In genomic region chr3:117526485-117527079, GRCh38 we compare ENCODE assay signal across 8 cellular contexts.
DNase-seq lines count a peak whose midpoint lies in the region; ATAC-seq and TF ChIP-seq lines count a peak whose summit lies in the region.

No MANE protein-coding gene starts in this region.

- TF ChIP-seq CTCF in AG04449 (IDR thresholded peaks at IDR 0.05; ENCODE audit: insufficient read depth, low read length, missing control alignments) (peak; percentile 36), GM12875 (IDR thresholded peaks at IDR 0.05; ENCODE audit: borderline replicate concordance, insufficient read depth, low read depth, low read length) (peak; percentile 37; the same call in 1 of the 2 replicates), choroid plexus epithelial cell (conservative IDR thresholded peaks at IDR 0.05; ENCODE audit: low read depth, low read length) (peak; percentile 69)

- POLR2A ChIA-PET in AG04449 (lab: Yijun Ruan, JAX) = no interaction called here

- DNase-seq in AG04449 (ENCODE audit: low read depth, low spot score) = no peak
- DNase-seq in NCI-H1105 (lab: John Stamatoyannopoulos, UW) = peak; percentile 14
- DNase-seq in choroid plexus epithelial cell (ENCODE audit: low read depth) = peak; percentile 69
- peak; percentile 13 for DNase-seq in mucosa of gallbladder (ENCODE audit: low spot score)

- no peak overlapping the region for H3K4me3 ChIP-seq in AG04449 (ENCODE audit: low read depth, low read length)
- no peak overlapping the region for H3K4me3 ChIP-seq in GM12875 (ENCODE audit: low read depth, low read length)
- no peak overlapping the region for H3K4me3 ChIP-seq in choroid plexus epithelial cell (ENCODE audit: low read depth, low read length)

- ATAC-seq in GM19397 (IDR thresholded peaks at IDR 0.05; ENCODE audit: unreplicated experiment) (no peak), HG02852 (IDR thresholded peaks at IDR 0.05; ENCODE audit: unreplicated experiment) (no peak), GM21737 (IDR thresholded peaks at IDR 0.05; ENCODE audit: unreplicated experiment) (no peak)

- CTCF ChIA-PET in AG04449 (lab: Yijun Ruan, JAX) = interaction anchor here (0.7 to 4.0 kb wide), 27 partner anchors 8 to 755 kb away, joined by 3 to 30 read pairs (median 4); no protein-coding TSS in a partner anchor
